ENCODE assay signal across 8 cellular contexts in the genomic region with DNA sequence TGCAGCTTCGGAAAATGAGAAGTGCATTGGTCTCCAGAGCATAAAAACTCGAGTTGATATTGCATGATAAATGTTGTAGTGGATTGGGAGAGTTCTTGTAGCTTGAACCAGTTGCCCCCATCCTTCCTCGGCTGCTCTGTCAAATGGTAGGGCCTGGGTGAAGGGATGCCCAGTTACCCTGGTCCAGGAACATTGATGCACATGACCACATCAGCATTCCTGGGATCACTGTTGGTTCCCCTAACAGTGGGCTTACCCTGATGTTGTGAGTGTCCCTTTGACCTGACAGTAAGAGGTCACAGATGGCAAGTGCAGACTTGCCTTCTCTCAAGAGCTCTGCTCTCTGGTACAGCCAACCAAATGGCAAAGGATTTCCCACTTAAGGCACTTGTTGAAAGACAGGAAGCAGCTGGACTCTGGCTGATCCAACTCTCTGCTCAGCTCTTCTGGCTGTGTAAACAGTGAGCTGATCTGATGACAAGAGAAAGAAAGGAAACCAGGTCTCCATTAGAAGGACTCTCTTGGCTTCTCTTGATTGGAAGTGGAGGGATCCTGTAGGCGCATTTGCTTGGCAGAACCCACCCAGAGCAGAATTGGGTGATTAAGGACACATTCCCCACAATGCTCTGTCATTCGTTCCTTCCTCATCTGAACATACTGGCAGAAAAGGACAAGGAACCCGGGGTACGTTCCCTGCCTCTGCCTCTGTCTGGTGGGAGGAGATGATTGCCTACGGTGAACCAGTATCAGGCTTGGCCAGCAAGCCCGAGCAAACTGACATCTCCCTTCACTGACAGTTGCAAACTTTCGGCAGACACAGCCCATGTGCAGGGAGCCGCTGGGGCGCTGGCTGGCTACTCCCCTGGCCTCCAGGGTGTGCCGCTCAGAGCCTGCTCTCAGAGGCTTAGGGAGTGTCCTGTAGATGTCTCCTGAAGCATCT. TPM values are rescaled to one million over a fixed set of nuclear protein-coding genes. Genes with fewer than 3 reads are reported as not detected.
DNase-seq lines count a peak whose midpoint lies in the region; ATAC-seq and TF ChIP-seq lines count a peak whose summit lies in the region.

No MANE protein-coding gene starts in this region.

- no peak overlapping the region for H2BK12ac ChIP-seq in neuronal stem cell (ENCODE audit: low read length)

- H3K23ac ChIP-seq in neuronal stem cell (ENCODE audit: low read depth, low read length, poor library complexity) = no peak overlapping the region

- no peak overlapping the region for H3K4me2 ChIP-seq in neuronal stem cell (ENCODE audit: insufficient read depth, low read length, poor library complexity, severe bottlenecking)

- TF ChIP-seq POLR2A in breast epithelium (IDR thresholded peaks at IDR 0.05) = no peak

- no peak overlapping the region for H2AFZ ChIP-seq in neuronal stem cell (ENCODE audit: low read length)

- H3K36me3 Mint-ChIP-seq in activated naive CD4-positive, alpha-beta T cell treated with anti-CD3 and anti-CD28 coated beads, Interleukin-2, amount 50 U/mL, for 72 hours = peaks cover 4 to 15% of the 10 kb centered on the region in 2 donors

- no peak overlapping the region for H2BK120ac ChIP-seq in neuronal stem cell (ENCODE audit: low read depth, low read length)

- ATAC-seq in activated naive CD4-positive, alpha-beta T cell treated with anti-CD3 and anti-CD28 coated beads, Interleukin-2, amount 50 U/mL, for 72 hours = no peak
- ATAC-seq in HG03135 (IDR thresholded peaks at IDR 0.05; ENCODE audit: unreplicated experiment) = no peak

- H2BK5ac ChIP-seq in neuronal stem cell (ENCODE audit: low read length) = no peak overlapping the region

- H3K18ac ChIP-seq in neuronal stem cell (ENCODE audit: low read length) = no peak overlapping the region

- H3K27ac ChIP-seq in breast epithelium (peak overlapping the region; percentile 70 to 83), mesodermal cell (ENCODE audit: low read depth, low read length, severe bottlenecking) (peak overlapping the region; percentile 79), neuronal stem cell (replicated peaks; ENCODE audit: low read length) (no peak overlapping the region)

- no peak overlapping the region for H4K91ac ChIP-seq in neuronal stem cell (ENCODE audit: low read depth, low read length, poor library complexity)

- peaks cover 0 to 9% of the 10 kb centered on the region in 2 donors for H3K4me1 ChIP-seq in breast epithelium
- peaks cover 27% of the 10 kb centered on the region for H3K4me1 ChIP-seq in mesodermal cell (ENCODE audit: control insufficient read depth, insufficient read depth, low read length, poor library complexity, severe bottlenecking)
- peaks cover 4 to 10% of the 10 kb centered on the region in 2 donors for H3K4me1 ChIP-seq in neuronal stem cell (ENCODE audit: control insufficient read depth in 2 of 2, insufficient read depth in 1 of 2, low read depth in 1 of 2, low read length in 2 of 2)

- no peaks in the 10 kb centered on the region for H3K9me3 ChIP-seq in breast epithelium
- no peaks in the 10 kb centered on the region for H3K9me3 ChIP-seq in mesodermal cell (ENCODE audit: control insufficient read depth, low read length)
- no peaks in the 10 kb centered on the region for H3K9me3 ChIP-seq in neuronal stem cell (replicated peaks in 1 of 2; ENCODE audit: control insufficient read depth in 2 of 2, insufficient read depth in 1 of 2, low read depth in 1 of 2, low read length in 2 of 2)

- TF ChIP-seq CTCF in breast epithelium (IDR thresholded peaks at IDR 0.05) = no peak

- H3K4me3 ChIP-seq in breast epithelium (peak overlapping the region in 1 of 3 donors; percentile 51), mesodermal cell (ENCODE audit: extremely low read depth, insufficient read depth, low read length, poor library complexity, severe bottlenecking) (no peak overlapping the region), neuronal stem cell (ENCODE audit: low read length in 2 of 2) (no peak overlapping the region)

- H3K27ac Mint-ChIP-seq in activated naive CD4-positive, alpha-beta T cell treated with anti-CD3 and anti-CD28 coated beads, Interleukin-2, amount 50 U/mL, for 72 hours = no peak overlapping the region

- peaks cover 6% of the 10 kb centered on the region for H3K79me1 ChIP-seq in neuronal stem cell (ENCODE audit: low read depth, low read length)

- no peak overlapping the region for H2AK5ac ChIP-seq in neuronal stem cell (ENCODE audit: low read depth, low read length)

- H3K36me3 ChIP-seq in breast epithelium = no peaks in the 10 kb centered on the region
- peaks cover 4% of the 10 kb centered on the region for H3K36me3 ChIP-seq in mesodermal cell (ENCODE audit: control insufficient read depth, insufficient read depth, low read length)
- H3K36me3 ChIP-seq in neuronal stem cell (replicated peaks in 1 of 2; ENCODE audit: control insufficient read depth in 2 of 2, insufficient read depth in 2 of 2, low read length in 2 of 2) = peaks cover 4 to 8% of the 10 kb centered on the region in 2 donors

- no peak overlapping the region for H3K14ac ChIP-seq in neuronal stem cell (ENCODE audit: low read length)

- H3K9ac ChIP-seq in neuronal stem cell (ENCODE audit: low read depth, low read length, poor library complexity) = no peak overlapping the region

- H2BK15ac ChIP-seq in neuronal stem cell (ENCODE audit: low read length) = no peak overlapping the region

- WGBS in mesodermal cell (ENCODE audit: insufficient coverage in 2 of 2), 2 experiments = 88 to 94% methylated on average over 8 to 10 of the region's 13 CpGs
- WGBS in neuronal stem cell (ENCODE audit: extremely low coverage in 2 of 2, insufficient read length in 2 of 2, insufficient replicate concordance in 1 of 2), 2 donors = no CpG with 5 or more reads among the region's 13 CpGs

- H3K4ac ChIP-seq in neuronal stem cell (ENCODE audit: low read length) = no peak overlapping the region

- H3K27me3 ChIP-seq in breast epithelium (no peaks in the 10 kb centered on the region), neuronal stem cell (ENCODE audit: control insufficient read depth in 3 of 3, insufficient read depth in 3 of 3, low read depth in 1 of 3, low read length in 3 of 3) (no peaks in the 10 kb centered on the region)

- peak; percentile 62 for DNase-seq in COLO668 (lab: John Stamatoyannopoulos, UW; ENCODE audit: unreplicated experiment)
- DNase-seq in NCI-H187 treated with DMSO at 0.1 percent for 48 hours (lab: John Stamatoyannopoulos, UW) = peak; percentile 48
- no peak for DNase-seq in breast epithelium (ENCODE audit: low spot score in 2 of 2)
- no peak for DNase-seq in activated naive CD4-positive, alpha-beta T cell treated with anti-CD3 and anti-CD28 coated beads, Interleukin-2, amount 50 U/mL, for 72 hours (ENCODE audit: low spot score in 2 of 2)
- no peak for DNase-seq in stimulated activated CD4-positive, alpha-beta T cell treated with anti-CD3 and anti-CD28 coated beads, Interleukin-15, amount 100 ng/mL, for 24 hours
- no peak for DNase-seq in neuronal stem cell (ENCODE audit: low spot score)

- intact Hi-C loops in breast epithelium (cut with DNase I; ENCODE audit: low total_unique reads) = no loop called here

- H3K9me3 Mint-ChIP-seq in activated naive CD4-positive, alpha-beta T cell treated with anti-CD3 and anti-CD28 coated beads, Interleukin-2, amount 50 U/mL, for 72 hours = peaks cover 0 to 4% of the 10 kb centered on the region in 2 donors

- no peak overlapping the region for H4K8ac ChIP-seq in neuronal stem cell (ENCODE audit: low read depth, low read length)

RNA-seq across cellular contexts. Expression of gene LDHD, which starts 29.3 kb away (rescaled TPM):
- total RNA-seq in breast epithelium = 10 to 100 TPM; 10.5 to 17.6 (median 10.7) TPM
- 0.18 TPM for polyA plus RNA-seq in mesodermal cell (2013, experiment 1 of 2)
- polyA plus RNA-seq in mesodermal cell (2013, experiment 2 of 2) = 0.46 TPM
- total RNA-seq in activated naive CD4-positive, alpha-beta T cell treated with anti-CD3 and anti-CD28 coated beads, Interleukin-2, amount 50 U/mL, for 72 hours = under 1 TPM; 0.64 to 0.82 TPM
- polyA plus RNA-seq in neuronal stem cell (2013, experiment 1 of 2) = 0.66 TPM
- 0.76 TPM for polyA plus RNA-seq in neuronal stem cell (2013, experiment 2 of 2)

Comparison
In these comparisons a context has a peak if more than half of its experiments do, and no peak if none do; other contexts are left out.
1. DNase-seq: peak in COLO668 (single experiment) and NCI-H187 treated with DMSO at 0.1 percent for 48 hours (single experiment); none in breast epithelium (0 of 2), activated naive CD4-positive, alpha-beta T cell treated with anti-CD3 and anti-CD28 coated beads, Interleukin-2, amount 50 U/mL, for 72 hours (0 of 2), stimulated activated CD4-positive, alpha-beta T cell treated with anti-CD3 and anti-CD28 coated beads, Interleukin-15, amount 100 ng/mL, for 24 hours (single experiment) and neuronal stem cell (single experiment).
2. RNA of gene LDHD, which starts 29.3 kb away (total RNA-seq): 10.5 to 17.6 TPM in breast epithelium; 0.64 to 0.82 TPM in activated naive CD4-positive, alpha-beta T cell treated with anti-CD3 and anti-CD28 coated beads, Interleukin-2, amount 50 U/mL, for 72 hours; every median in the first group is over 4 times any median in the second.